ENCODE assay signal across 8 cellular contexts in genomic region chr7:519429-519973, GRCh38. TPM values are rescaled to one million over a fixed set of nuclear protein-coding genes. Genes with fewer than 3 reads are reported as not detected.
DNase-seq lines count a peak whose midpoint lies in the region; ATAC-seq, FAIRE-seq and TF ChIP-seq lines count a peak whose summit lies in the region.

TSS of gene PDGFA (minus strand) at chr7:519846. CDS start at chr7:519001, 845 bp downstream.

- H3K9me3 Mint-ChIP-seq in stimulated activated naive CD8-positive, alpha-beta T cell treated with anti-CD3 and anti-CD28 coated beads, Interleukin-15, Interleukin-2, amounts not matched to agents 100 ng/mL and 50 ng/mL, for 24 hours, result no peaks in the 10 kb centered on the region

- intact Hi-C loops in HepG2 (cut with micrococcal nuclease; ENCODE audit: unreplicated experiment), result loop anchor here (5.0 kb wide), 1 partner anchor 187 kb away; no protein-coding TSS in a partner anchor

- POLR2A ChIA-PET in RWPE1 (lab: Yijun Ruan, JAX; ENCODE audit: low non-redundant PET) (interaction anchor here (1.1 kb wide), 1 partner anchor 19 kb away, joined by 5 read pairs; no protein-coding TSS in a partner anchor), HepG2 (lab: Yijun Ruan, JAX) (interaction anchor here (0.6 to 2.1 kb wide), 6 partner anchors 16 to 147 kb away, joined by 3 to 7 read pairs (median 4); no protein-coding TSS in a partner anchor)

- peak within 1 kb of the TSS; percentile 87 for H3K4me3 Mint-ChIP-seq in stimulated activated naive CD8-positive, alpha-beta T cell treated with anti-CD3 and anti-CD28 coated beads, Interleukin-15, Interleukin-2, amounts not matched to agents 100 ng/mL and 50 ng/mL, for 24 hours

- no TSS peak for BruUV-seq in HepG2 (replicated peaks; lab: Mats Ljungman, UMichigan)

- peak within 1 kb of the TSS; percentile 29; the same call in 1 of the 2 replicates for H3K9ac ChIP-seq in HepG2 (ENCODE audit: insufficient read depth, low read depth, low read length)

- TF ChIP-seq EP300 in HepG2 (IDR thresholded peaks at IDR 0.05; ENCODE audit: low read depth in 2 of 2, low read length in 2 of 2), result no peak
- no peak for TF ChIP-seq EP300 in HepG2 (CRISPR knock-in tag; IDR thresholded peaks at IDR 0.05; ENCODE audit: borderline replicate concordance)

- no peak within 1 kb of the TSS for H2AFZ ChIP-seq in HepG2 (ENCODE audit: low read length)

- peaks cover 9% of the 10 kb centered on the region; the same call in 1 of the 2 replicates for H3K4me1 ChIP-seq in HepG2 (ENCODE audit: insufficient read depth, low read length)

- H4K20me1 ChIP-seq in HepG2 (ENCODE audit: insufficient read depth, low read length), result no peaks in the 10 kb centered on the region

- H3K79me2 ChIP-seq in HepG2 (ENCODE audit: insufficient read depth, low read length), result peaks cover 2% of the 10 kb centered on the region

- ATAC-seq in HepG2 (peak; percentile 12), GM21825 (IDR thresholded peaks at IDR 0.05; ENCODE audit: unreplicated experiment) (no peak)

- H3K4me1 Mint-ChIP-seq in stimulated activated naive CD8-positive, alpha-beta T cell treated with anti-CD3 and anti-CD28 coated beads, Interleukin-15, Interleukin-2, amounts not matched to agents 100 ng/mL and 50 ng/mL, for 24 hours (ENCODE audit: low read depth), result peaks cover 30% of the 10 kb centered on the region

- TF ChIP-seq RAD21 in HepG2 (CRISPR knock-in tag; IDR thresholded peaks at IDR 0.05), result no peak

- in situ Hi-C loops in ACHN (cut with HindIII; ENCODE audit: low pct_ligation_motif_present, low pct_unique_long_range_greater_than_20kb, low sequenced_read_pairs) (no loop called here), HepG2 (cut with HindIII; ENCODE audit: extremely low pct_ligation_motif_present, low pct_unique_long_range_greater_than_20kb) (no loop called here)

- CTCF ChIA-PET in RWPE1 (lab: Yijun Ruan, JAX), result interaction anchor here (0.5 to 0.7 kb wide), 2 partner anchors 186 to 293 kb away, joined by 3 to 4 read pairs; no protein-coding TSS in a partner anchor
- CTCF ChIA-PET in HepG2 (lab: Yijun Ruan, JAX; ENCODE audit: low intra/inter-chr PET ratio, low total read pairs), result no interaction called here

- no peak within 1 kb of the TSS for H3K27ac Mint-ChIP-seq in stimulated activated naive CD8-positive, alpha-beta T cell treated with anti-CD3 and anti-CD28 coated beads, Interleukin-15, Interleukin-2, amounts not matched to agents 100 ng/mL and 50 ng/mL, for 24 hours

- H3K9me3 ChIP-seq in HepG2 (ENCODE audit: low read length), result no peaks in the 10 kb centered on the region

- peaks cover 20 to 65% of the 10 kb centered on the region in 2 experiments; a peak in 4 of 5 replicates for H3K27me3 ChIP-seq in HepG2 (ENCODE audit: control insufficient read depth in 1 of 2, insufficient read depth in 2 of 2, low read length in 2 of 2)

- peak within 1 kb of the TSS; percentile 53 for H3K4me3 ChIP-seq in GM12865 (ENCODE audit: low read depth, low read length)
- peak within 1 kb of the TSS; percentile 52 to 71 (median 59); a peak in 5 of 6 replicates for H3K4me3 ChIP-seq in HepG2 (replicated peaks in 1 of 3; ENCODE audit: insufficient read depth in 1 of 3, low read depth in 2 of 3, low read length in 3 of 3)

- H3K36me3 ChIP-seq in HepG2 (replicated peaks in 1 of 2; ENCODE audit: control insufficient read depth in 1 of 2, insufficient read depth in 2 of 2, low read length in 2 of 2), result no peaks in the 10 kb centered on the region

- peaks cover 32% of the 10 kb centered on the region for H3K27me3 Mint-ChIP-seq in stimulated activated naive CD8-positive, alpha-beta T cell treated with anti-CD3 and anti-CD28 coated beads, Interleukin-15, Interleukin-2, amounts not matched to agents 100 ng/mL and 50 ng/mL, for 24 hours

- no peak for FAIRE-seq in HepG2 (lab: Jason Lieb, UNC)

- TF ChIP-seq CTCF in GM12865 (IDR thresholded peaks at IDR 0.05; ENCODE audit: insufficient read depth, low read depth, low read length, missing control alignments), result no peak
- no peak for TF ChIP-seq CTCF in RWPE1 (conservative IDR thresholded peaks at IDR 0.05; ENCODE audit: low read depth)
- TF ChIP-seq CTCF in HepG2 (CRISPR knock-in tag; IDR thresholded peaks at IDR 0.05), result no peak

- H3K36me3 Mint-ChIP-seq in stimulated activated naive CD8-positive, alpha-beta T cell treated with anti-CD3 and anti-CD28 coated beads, Interleukin-15, Interleukin-2, amounts not matched to agents 100 ng/mL and 50 ng/mL, for 24 hours (ENCODE audit: low read depth), result peaks cover 3% of the 10 kb centered on the region

- TF ChIP-seq POLR2A in HepG2 (IDR thresholded peaks at IDR 0.05; ENCODE audit: insufficient read depth in 1 of 2, low read depth in 2 of 2, low read length in 2 of 2), result no peak

- H3K4me2 ChIP-seq in HepG2 (ENCODE audit: low read depth, low read length), result peak within 1 kb of the TSS; percentile 69

- DNase-seq in ACHN, result peak; percentile 76
- DNase-seq in GM12865 (ENCODE audit: low read depth), result no peak
- no peak for DNase-seq in RWPE1 (ENCODE audit: low spot score)
- peak; percentile 47 for DNase-seq in dedifferentiated amniotic fluid mesenchymal stem cell (ENCODE audit: extremely low spot score)
- no peak for DNase-seq in HepG2 (ENCODE audit: low spot score)
- no peak for DNase-seq in NCI-H1694 treated with DMSO at 0.1 percent for 48 hours (lab: John Stamatoyannopoulos, UW)

- peak within 1 kb of the TSS; percentile 98 for H3K27ac ChIP-seq in RWPE1
- H3K27ac ChIP-seq in HepG2 (ENCODE audit: extremely low read length, insufficient read depth, low read length), result no peak within 1 kb of the TSS

- 0% methylated on average over 2 of the region's 93 CpGs for WGBS in HepG2 (ENCODE audit: low lambda C conversion rate)

TF ChIP-seq in HepG2, 621 proteins besides CTCF, POLR2A, EP300 and RAD21:
- TF ChIP-seq ZFP41 (CRISPR knock-in tag; IDR thresholded peaks at IDR 0.05; ENCODE audit: borderline replicate concordance) (no peak), RBFOX2 (IDR thresholded peaks at IDR 0.05; ENCODE audit: low read depth, low read length) (peak; percentile 14; the same call in 1 of the 2 replicates)

RNA-seq across cellular contexts. Expression of gene PDGFA, which starts in this region (rescaled TPM):
- 0.80 and 1.5 TPM in 2 replicates for total RNA-seq in HepG2 (2016; rRNA removed; fragmentation: Illumina TruSeq; extraction: Trizol)
- total RNA-seq in HepG2 (2016; cell fraction: cytosol; rRNA removed; fragmentation: Illumina TruSeq; extraction: Trizol; ENCODE audit: low read depth), result 1.1 and 1.6 TPM in 2 replicates
- total RNA-seq in HepG2 (2016; cell fraction: insoluble cytoplasmic fraction; rRNA removed; fragmentation: Illumina TruSeq; extraction: Trizol), result 1.0 and 1.8 TPM in 2 replicates
- total RNA-seq in HepG2 (2016; cell fraction: membrane; rRNA removed; fragmentation: Illumina TruSeq; extraction: Trizol), result 2.6 and 3.0 TPM in 2 replicates
- 1.3 and 1.4 TPM in 2 replicates for total RNA-seq in HepG2 (2016; cell fraction: nucleus; rRNA removed; fragmentation: Illumina TruSeq; extraction: Trizol)
- 2.4 and 3.4 TPM in 2 replicates for polyA plus RNA-seq in HepG2 (2011; rRNA removed)
- 1.2 and 2.1 TPM in 2 replicates for polyA plus RNA-seq in HepG2 (2011; cell fraction: cytosol; rRNA removed)
- polyA plus RNA-seq in HepG2 (2011; cell fraction: nucleus; rRNA removed), result 2.9 and 5.0 TPM in 2 replicates
- polyA plus RNA-seq in HepG2 (2012), result 1.2 and 1.3 TPM in 2 replicates
- 0.57 and 0.60 TPM in 2 replicates for polyA plus RNA-seq in HepG2 (2016; cell fraction: cytosol; fragmentation: Illumina TruSeq; extraction: Trizol; ENCODE audit: low read depth)
- polyA plus RNA-seq in HepG2 (2016; cell fraction: insoluble cytoplasmic fraction; fragmentation: Illumina TruSeq; extraction: Trizol; ENCODE audit: low read depth), result 0.93 and 1.1 TPM in 2 replicates
- polyA plus RNA-seq in HepG2 (2016; cell fraction: membrane; fragmentation: Illumina TruSeq; extraction: Trizol; ENCODE audit: low read depth), result 1.1 TPM in 2 replicates
- 1.9 TPM in 2 replicates for polyA plus RNA-seq in HepG2 (2016; cell fraction: nucleus; fragmentation: Illumina TruSeq; extraction: Trizol; ENCODE audit: insufficient read depth, low read depth)
- polyA minus RNA-seq in HepG2 (2011; rRNA and poly(A)+ RNA removed; ENCODE audit: low replicate concordance), result 14.6 and 20.5 TPM in 2 replicates
- 4.8 and 15.5 TPM in 2 replicates for polyA minus RNA-seq in HepG2 (2011; cell fraction: cytosol; rRNA and poly(A)+ RNA removed)
- 2.3 and 2.4 TPM in 2 replicates for polyA minus RNA-seq in HepG2 (2011; cell fraction: nucleus; rRNA and poly(A)+ RNA removed)

Comparison
In these comparisons a context has a peak if more than half of its experiments do, and no peak if none do; other contexts are left out.
1. DNase-seq: peak in ACHN (single experiment) and dedifferentiated amniotic fluid mesenchymal stem cell (single experiment); none in GM12865 (single experiment), RWPE1 (single experiment), HepG2 (single experiment) and NCI-H1694 treated with DMSO at 0.1 percent for 48 hours (single experiment).